In the genomic region with DNA sequence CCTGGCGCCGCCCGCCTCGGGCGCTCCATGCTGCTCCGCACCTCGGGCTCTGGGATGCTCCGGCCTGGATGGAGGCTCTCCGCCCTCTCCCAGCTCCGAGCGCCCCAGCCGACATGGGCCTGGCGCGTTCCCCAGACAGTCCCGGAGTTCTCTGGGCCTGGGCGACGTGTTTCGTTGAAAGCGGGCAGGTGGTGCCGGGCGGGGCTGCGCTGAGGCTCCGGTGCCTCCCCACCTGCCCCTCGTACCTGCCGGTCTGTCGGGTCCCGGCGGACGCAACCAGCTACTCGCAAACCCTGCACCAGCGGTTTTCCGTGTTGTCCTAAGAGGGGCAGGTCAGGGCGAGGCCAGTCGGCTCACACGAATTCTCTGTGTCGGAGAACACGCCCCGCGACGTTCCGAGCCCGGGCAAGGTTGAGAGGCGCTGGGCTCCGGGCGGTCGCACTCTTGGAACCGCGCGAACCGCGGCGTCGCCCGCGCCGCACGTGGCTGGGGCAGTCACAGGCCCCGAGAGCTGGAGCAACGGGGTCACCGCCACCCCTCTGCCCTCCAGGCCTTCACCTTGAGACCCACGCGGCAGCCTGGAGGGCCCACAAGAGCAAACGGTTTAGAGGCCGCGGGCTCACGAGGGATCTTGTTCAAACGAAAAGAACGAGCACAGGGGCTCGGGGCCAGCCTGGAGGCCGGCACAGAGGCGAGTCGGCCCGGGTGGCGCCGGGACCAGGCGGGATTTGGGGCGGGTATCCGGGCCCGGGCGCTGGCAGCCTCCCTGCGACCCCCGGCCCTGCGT, we compare ENCODE assay signal across 10 cellular contexts. TPM values are rescaled to one million over a fixed set of nuclear protein-coding genes. Genes with fewer than 3 reads are reported as not detected.
A peak's percentile ranks its signal among the peaks of the same experiment; 100 is the strongest.
DNase-seq lines count a peak whose midpoint lies in the region; ATAC-seq and TF ChIP-seq lines count a peak whose summit lies in the region.
"Had no signal": no experiment of that assay in that cellular context is flagged by ENCODE, and none has a peak within 500 bp of the region (broad histone marks: within the 10 kb centered on the region; RNA-seq: fewer than 3 reads in every experiment).

No MANE protein-coding gene starts in this region.

- DNase-seq in HEK293T (ENCODE audit: extremely low spot score): no peak
- no peak for DNase-seq in body of pancreas
- peak; percentile 12 for DNase-seq in stimulated activated naive CD8-positive, alpha-beta T cell treated with anti-CD3 and anti-CD28 coated beads, Interleukin-15, Interleukin-2, amounts not matched to agents 100 U/mL and 50 U/mL, for 24 hours
- no peak for DNase-seq in EL
- no peak for DNase-seq in AG08396 (ENCODE audit: low spot score)
- DNase-seq in effector CD4-positive, alpha-beta T cell: no peak
- DNase-seq: foreskin melanocyte, natural killer cell had no signal

- ATAC-seq in body of pancreas (no peak), HG02623 (IDR thresholded peaks at IDR 0.05; ENCODE audit: unreplicated experiment) (no peak)
- no peak for ATAC-seq in stimulated activated naive CD8-positive, alpha-beta T cell treated with anti-CD3 and anti-CD28 coated beads, Interleukin-15, Interleukin-2, amounts not matched to agents 100 U/mL and 50 U/mL, for 24 hours

- H3K27ac ChIP-seq in body of pancreas: no peak overlapping the region
- H3K27ac ChIP-seq in iPS-18a (ENCODE audit: low read length): no peak overlapping the region

- H3K36me3 ChIP-seq in body of pancreas (replicated peaks in 1 of 2; ENCODE audit: insufficient read depth in 1 of 2, low read depth in 2 of 2): no peaks in the 10 kb centered on the region
- no peaks in the 10 kb centered on the region for H3K36me3 ChIP-seq in iPS-18a (ENCODE audit: control insufficient read depth, low read depth, low read length)

- no peak for TF ChIP-seq POLR2A in body of pancreas (IDR thresholded peaks at IDR 0.05)

- H3K9ac ChIP-seq in iPS-18a (ENCODE audit: low read length): no peak overlapping the region

- H3K27me3 ChIP-seq in body of pancreas: peaks cover 0 to 19% of the 10 kb centered on the region in 2 donors
- H3K27me3 ChIP-seq in iPS-18a (ENCODE audit: control insufficient read depth, insufficient read depth, low read length): peaks cover 88% of the 10 kb centered on the region

- POLR2A ChIA-PET in HEK293T (lab: Yijun Ruan, JAX): interaction anchor here (0.7 to 1.0 kb wide), 2 partner anchors 12 to 16 kb away, joined by 3 read pairs; no protein-coding TSS in a partner anchor

- TF ChIP-seq CTCF in body of pancreas (IDR thresholded peaks at IDR 0.05): no peak

- H3K4me1 ChIP-seq in body of pancreas (peaks cover 39% of the 10 kb centered on the region), iPS-18a (ENCODE audit: control insufficient read depth, low read depth, low read length) (peaks cover 12% of the 10 kb centered on the region)

- H3K4me3 ChIP-seq in body of pancreas: peak overlapping the region; percentile 12 to 25
- H3K4me3 ChIP-seq in iPS-18a (ENCODE audit: low read length): peak overlapping the region; percentile 52

- intact Hi-C loops in body of pancreas (cut with DNase I): no loop called here

- 19 to 34% methylated on average over 59 to 81 of the region's 83 CpGs for WGBS in body of pancreas, 2 donors

- CTCF ChIA-PET in HEK293T (lab: Yijun Ruan, JAX): interaction anchor here (0.5 to 0.7 kb wide), 5 partner anchors 18 to 465 kb away, joined by 3 to 5 read pairs (median 3); no protein-coding TSS in a partner anchor

- H3K9me3 ChIP-seq in body of pancreas (no peaks in the 10 kb centered on the region), iPS-18a (ENCODE audit: control insufficient read depth, low read depth, low read length) (no peaks in the 10 kb centered on the region)

TF ChIP-seq in HEK293T, 16 proteins besides CTCF, POLR2A, EP300 and RAD21:
- TF ChIP-seq FOXA1 (IDR thresholded peaks at IDR 0.05) (no peak), HDGF (IDR thresholded peaks at IDR 0.05; ENCODE audit: borderline replicate concordance) (no peak), ZNF384 (IDR thresholded peaks at IDR 0.05) (no peak), ELF4 (IDR thresholded peaks at IDR 0.05) (no peak), L3MBTL2 (conservative IDR thresholded peaks at IDR 0.05) (0 out of 2 replicates have a peak, but pooled peaks have one; percentile 13)

RNA-seq across cellular contexts. Expression of a gene that starts 4.2 kb away (rescaled TPM):
- total RNA-seq in body of pancreas: 1 to 10 TPM; 2.3 to 5.2 TPM
- total RNA-seq: natural killer cell had no signal
